In genomic region chr1:45303582-45304310, GRCh38 we compare ENCODE assay signal across 8 cellular contexts. TPM values are rescaled to one million over a fixed set of nuclear protein-coding genes. Genes with fewer than 3 reads are reported as not detected.
DNase-seq lines count a peak whose midpoint lies in the region; ATAC-seq and TF ChIP-seq lines count a peak whose summit lies in the region.

No MANE protein-coding gene starts in this region.

- peak overlapping the region; percentile 89 for H3K27ac ChIP-seq in CD4-positive, CD25-positive, alpha-beta regulatory T cell (ENCODE audit: insufficient read depth, low read length, poor library complexity, severe bottlenecking)
- H3K27ac ChIP-seq in right lobe of liver: peak overlapping the region; percentile 90 to 93 (median 91)

- peak overlapping the region; percentile 92 to 99 (median 92) for H3K4me3 Mint-ChIP-seq in CD4-positive, CD25-positive, alpha-beta regulatory T cell

- TF ChIP-seq POLR2A in right lobe of liver (IDR thresholded peaks at IDR 0.05): peak; percentile 82

- no peaks in the 10 kb centered on the region for H3K9me3 Mint-ChIP-seq in CD4-positive, CD25-positive, alpha-beta regulatory T cell

- peaks cover 13% of the 10 kb centered on the region for H3K4me1 ChIP-seq in CD4-positive, CD25-positive, alpha-beta regulatory T cell (ENCODE audit: control insufficient read depth, insufficient read depth, low read length, poor library complexity, severe bottlenecking)
- H3K4me1 ChIP-seq in right lobe of liver: peaks cover 0 to 6% (median 2%) of the 10 kb centered on the region in 4 donors

- H3K9me3 ChIP-seq in CD4-positive, CD25-positive, alpha-beta regulatory T cell (ENCODE audit: control insufficient read depth in 2 of 2, low read length in 2 of 2): no peaks in the 10 kb centered on the region
- no peaks in the 10 kb centered on the region for H3K9me3 ChIP-seq in right lobe of liver

- peaks cover 5 to 50% (median 25%) of the 10 kb centered on the region in 4 donors for H3K4me1 Mint-ChIP-seq in CD4-positive, CD25-positive, alpha-beta regulatory T cell

- intact Hi-C loops in right lobe of liver (cut with DNase I): no loop called here

- H3K36me3 ChIP-seq in CD4-positive, CD25-positive, alpha-beta regulatory T cell (ENCODE audit: control insufficient read depth, insufficient read depth, low read length): no peaks in the 10 kb centered on the region
- no peaks in the 10 kb centered on the region for H3K36me3 ChIP-seq in right lobe of liver

- peak overlapping the region; percentile 78 for H3K4me3 ChIP-seq in CD4-positive, CD25-positive, alpha-beta regulatory T cell (ENCODE audit: low read depth, low read length)
- peak overlapping the region; percentile 86 to 93 (median 91) for H3K4me3 ChIP-seq in right lobe of liver

- H3K27ac Mint-ChIP-seq in CD4-positive, CD25-positive, alpha-beta regulatory T cell: peak overlapping the region; percentile 96 to 98 (median 97)

- WGBS in right lobe of liver (ENCODE audit: insufficient coverage, low coverage, low lambda C conversion rate, missing lambda C conversion rate): under 1% methylated on average over 42 of the region's 63 CpGs

- peak; percentile 92 to 99 (median 96) for DNase-seq in CD4-positive, CD25-positive, alpha-beta regulatory T cell
- DNase-seq in NCI-H748 (lab: John Stamatoyannopoulos, UW; ENCODE audit: unreplicated experiment): peak; percentile 97
- DNase-seq in activated CD4-positive, alpha-beta T cell treated with anti-CD3 and anti-CD28 coated beads, Interleukin-2, amount 50 U/mL, for 4 hours: peak; percentile 99
- DNase-seq in dermis microvascular lymphatic vessel endothelial cell (ENCODE audit: low read depth in 2 of 2): peak; percentile 86 to 97
- DNase-seq in right lobe of liver: peak; percentile 99
- peak; percentile 97 for DNase-seq in stimulated activated CD4-positive, alpha-beta T cell treated with anti-CD3 and anti-CD28 coated beads, Interleukin-4, amount 100 ng/mL, for 24 hours

- TF ChIP-seq CTCF in right lobe of liver (IDR thresholded peaks at IDR 0.05): peak; percentile 61 to 72 (median 67)

- no peaks in the 10 kb centered on the region for H3K36me3 Mint-ChIP-seq in CD4-positive, CD25-positive, alpha-beta regulatory T cell

- peak; percentile 87 to 89 for ATAC-seq in CD4-positive, CD25-positive, alpha-beta regulatory T cell (ENCODE audit: low read depth in 2 of 2)
- ATAC-seq in GM19372 (IDR thresholded peaks at IDR 0.05; ENCODE audit: low read depth, unreplicated experiment) (peak; percentile 73), HG03558 (IDR thresholded peaks at IDR 0.05; ENCODE audit: extremely low read depth, unreplicated experiment) (peak; percentile 28), right lobe of liver (peak; percentile 93 to 96 (median 94))

- peaks cover 5% of the 10 kb centered on the region for H3K27me3 Mint-ChIP-seq in CD4-positive, CD25-positive, alpha-beta regulatory T cell

- no peaks in the 10 kb centered on the region for H3K27me3 ChIP-seq in CD4-positive, CD25-positive, alpha-beta regulatory T cell (ENCODE audit: control insufficient read depth, insufficient read depth, low read length)
- H3K27me3 ChIP-seq in right lobe of liver: no peaks in the 10 kb centered on the region

RNA-seq across cellular contexts. Expression of gene HPDL, which starts 22.9 kb away (rescaled TPM):
- not detected for total RNA-seq in CD4-positive, CD25-positive, alpha-beta regulatory T cell
- polyA plus RNA-seq in CD4-positive, CD25-positive, alpha-beta regulatory T cell: 1 to 10 TPM in 2 of 4 donors, under 1 TPM in 1, not detected in 1; 0.39 to 1.2 (median 1.0) TPM
- total RNA-seq in dermis microvascular lymphatic vessel endothelial cell: 1.6 and 1.7 TPM in 2 replicates
- under 1 TPM in 2 of 6 experiments, not detected in 4; 0.25 to 0.56 TPM for total RNA-seq in right lobe of liver

RNA-seq across cellular contexts. Expression of gene TOE1, which starts 36.2 kb away (rescaled TPM):
- total RNA-seq in CD4-positive, CD25-positive, alpha-beta regulatory T cell: 48.7 TPM
- polyA plus RNA-seq in CD4-positive, CD25-positive, alpha-beta regulatory T cell: 10 to 100 TPM; 12.1 to 16.5 (median 14.7) TPM
- total RNA-seq in dermis microvascular lymphatic vessel endothelial cell (15.1 and 18.2 TPM in 2 replicates), right lobe of liver (1 to 10 TPM; 3.2 to 7.7 (median 4.4) TPM)

RNA-seq across cellular contexts. Expression of gene MUTYH, which starts 36.5 kb away (rescaled TPM):
- 75.2 TPM for total RNA-seq in CD4-positive, CD25-positive, alpha-beta regulatory T cell
- polyA plus RNA-seq in CD4-positive, CD25-positive, alpha-beta regulatory T cell: 10 to 100 TPM; 11.3 to 25.4 (median 19.7) TPM
- total RNA-seq in dermis microvascular lymphatic vessel endothelial cell: 8.2 and 9.9 TPM in 2 replicates
- 10 to 100 TPM in 2 of 6 experiments, 1 to 10 TPM in 4; 7.2 to 11.9 (median 8.4) TPM for total RNA-seq in right lobe of liver

Comparison
In these comparisons a context has a peak if more than half of its experiments do, and no peak if none do; other contexts are left out.
1. Peak in every context shown above with its lines: DNase-seq, ATAC-seq, H3K4me3 ChIP-seq and H3K27ac ChIP-seq.
2. ATAC-seq: peak in every context shown above with its lines; median percentile 94 in right lobe of liver; 88 in CD4-positive, CD25-positive, alpha-beta regulatory T cell; 73 in GM19372; 28 in HG03558.